15 cellular contexts compared by ENCODE assay signal in genomic region chr19:30229524-30230174, GRCh38.
DNase-seq lines count a peak whose midpoint lies in the region; ATAC-seq and TF ChIP-seq lines count a peak whose summit lies in the region.
"Had no signal": no experiment of that assay in that cellular context is flagged by ENCODE, and none has a peak within 500 bp of the region (broad histone marks: within the 10 kb centered on the region; RNA-seq: fewer than 3 reads in every experiment).

No MANE protein-coding gene starts in this region.

- no peak for ATAC-seq in HG02852 (IDR thresholded peaks at IDR 0.05; ENCODE audit: unreplicated experiment)
- ATAC-seq: foreskin keratinocyte, mucosa of descending colon had no signal

- no peak for TF ChIP-seq EP300 in neural cell (conservative IDR thresholded peaks at IDR 0.05; ENCODE audit: poor library complexity, severe bottlenecking)

- H3K36me3 ChIP-seq in neural cell (ENCODE audit: insufficient read depth, low read length), result no peaks in the 10 kb centered on the region
- H3K36me3 ChIP-seq: colonic mucosa, SJSA1, spleen had no signal

- peak overlapping the region; percentile 87 for H3K4me2 ChIP-seq in neural cell (ENCODE audit: low read length)

- no peak overlapping the region for H2AFZ ChIP-seq in neural cell (ENCODE audit: low read depth, low read length)

- H3K9ac ChIP-seq in neural cell (ENCODE audit: low read length), result peak overlapping the region; percentile 69

- H4K20me1 ChIP-seq in neural cell (ENCODE audit: insufficient read depth), result no peaks in the 10 kb centered on the region

- H3K9me3 ChIP-seq in neural cell (ENCODE audit: low read length), result no peaks in the 10 kb centered on the region
- H3K9me3 ChIP-seq: colonic mucosa, mucosa of descending colon, SJSA1, spleen had no signal

- no peak for TF ChIP-seq RAD21 in neural cell (conservative IDR thresholded peaks at IDR 0.05)

- H3K79me2 ChIP-seq in neural cell (replicated peaks; ENCODE audit: insufficient read depth, low read length), result no peaks in the 10 kb centered on the region

- TF ChIP-seq CTCF in foreskin fibroblast (IDR thresholded peaks at IDR 0.05; ENCODE audit: low read depth, low read length), result no peak
- TF ChIP-seq CTCF in neural cell (IDR thresholded peaks at IDR 0.05; ENCODE audit: poor library complexity, severe bottlenecking), result no peak

- peaks cover 8% of the 10 kb centered on the region for H3F3A ChIP-seq in neural cell (ENCODE audit: insufficient read depth, low read length, poor library complexity, severe bottlenecking)

- H3K27me3 ChIP-seq in neural cell (ENCODE audit: insufficient read depth, low read depth, low read length), result peaks cover 27% of the 10 kb centered on the region

- H3K9me2 ChIP-seq in neural cell (ENCODE audit: insufficient read depth, low read length), result no peaks in the 10 kb centered on the region

- peak overlapping the region; percentile 23 for H3K27ac ChIP-seq in neural cell (ENCODE audit: low read length)
- H3K27ac ChIP-seq: colonic mucosa, foreskin keratinocyte, SJSA1 had no signal

- DNase-seq in Ammon's horn (ENCODE audit: low spot score) (peak; percentile 41), NCI-H2171 (lab: John Stamatoyannopoulos, UW) (peak; percentile 27), foreskin fibroblast (peak in 1 of 2 donors; percentile 63), ecto neural progenitor cell (ENCODE audit: low spot score) (no peak)
- no peak for DNase-seq in central memory CD4-positive, alpha-beta T cell
- DNase-seq in activated naive CD4-positive, alpha-beta T cell treated with anti-CD3 and anti-CD28 coated beads, Interleukin-2, amount 50 U/mL, for 16 hours, result no peak
- DNase-seq: activated CD4-positive, alpha-beta T cell treated with anti-CD3 and anti-CD28 coated beads for 48 hours; colonic mucosa; foreskin keratinocyte; mucosa of descending colon; NCI-H510A treated with DMSO at 0.1 percent for 48 hours; spleen had no signal

- H3K4me3 ChIP-seq in foreskin fibroblast (ENCODE audit: low read depth in 1 of 2, low read length in 2 of 2) (peak overlapping the region; percentile 61 to 76), neural cell (ENCODE audit: low read length) (peak overlapping the region; percentile 84)
- H3K4me3 ChIP-seq: mucosa of descending colon had no signal

TF ChIP-seq in neural cell, 6 proteins besides CTCF, POLR2A, EP300 and RAD21:
- TF ChIP-seq MXI1 (conservative IDR thresholded peaks at IDR 0.05; ENCODE audit: poor library complexity, severe bottlenecking) (no peak), REST (IDR thresholded peaks at IDR 0.05; ENCODE audit: borderline replicate concordance) (no peak), SMC3 (conservative IDR thresholded peaks at IDR 0.05; ENCODE audit: poor library complexity) (no peak), TAF1 (IDR thresholded peaks at IDR 0.05; ENCODE audit: low read depth) (no peak), POLR2AphosphoS5 (IDR thresholded peaks at IDR 0.05) (no peak), EZH2 (IDR thresholded peaks at IDR 0.05; ENCODE audit: borderline replicate concordance, insufficient read depth, low read length, poor library complexity, severe bottlenecking) (no peak)

Comparison
In these comparisons a context has a peak if more than half of its experiments do, and no peak if none do; other contexts are left out.
1. DNase-seq: peak in Ammon's horn (single experiment) and NCI-H2171 (single experiment); none in central memory CD4-positive, alpha-beta T cell (single experiment), ecto neural progenitor cell (single experiment) and activated naive CD4-positive, alpha-beta T cell treated with anti-CD3 and anti-CD28 coated beads, Interleukin-2, amount 50 U/mL, for 16 hours (single experiment).